ENCODE assay signal across 9 cellular contexts in genomic region chr2:133736674-133737073, GRCh38.
"Had no signal": no experiment of that assay in that cellular context is flagged by ENCODE, and none has a peak within 500 bp of the region (broad histone marks: within the 10 kb centered on the region; RNA-seq: fewer than 3 reads in every experiment).

No MANE protein-coding gene starts in this region.

- H3K9me3 ChIP-seq: HAP-1 had no signal

- H3K4me2 ChIP-seq: KMS-11 had no signal

- H3K27ac ChIP-seq: GM23248, HL-60, KMS-11 had no signal

- H3K9ac ChIP-seq: GM23248, KMS-11 had no signal

- DNase-seq: GM23248, GOT3, H7, HFFc6, Karpas-422, KBM-7 had no signal

- H3K4me3 ChIP-seq: GM23248, HAP-1 had no signal

- H3K4me1 ChIP-seq: HAP-1 had no signal

- H3K36me3 ChIP-seq: HAP-1 had no signal
